ENCODE assay signal across 10 cellular contexts in the genomic region with DNA sequence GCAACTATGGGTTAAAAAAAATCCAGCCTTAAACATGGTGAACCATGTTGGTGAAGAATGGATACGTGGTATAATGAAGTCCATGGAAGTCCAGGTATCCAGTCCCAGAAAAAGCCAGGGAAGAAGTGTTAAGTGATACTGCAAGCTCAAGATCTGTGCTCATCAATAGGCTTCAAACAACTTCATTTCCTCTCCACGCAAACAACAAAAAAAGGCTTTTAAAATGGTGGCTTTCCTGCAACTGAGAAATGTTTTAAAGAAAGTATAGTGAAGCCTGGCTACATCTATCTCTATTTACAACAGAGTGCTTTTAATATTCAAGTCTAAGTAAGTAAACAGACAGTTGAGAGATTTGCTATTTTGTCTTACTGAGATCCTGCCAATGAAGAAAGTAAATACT. TPM values are rescaled to one million over a fixed set of nuclear protein-coding genes. Genes with fewer than 3 reads are reported as not detected.
DNase-seq lines count a peak whose midpoint lies in the region; FAIRE-seq and TF ChIP-seq lines count a peak whose summit lies in the region.
"Had no signal": no experiment of that assay in that cellular context is flagged by ENCODE, and none has a peak within 500 bp of the region (broad histone marks: within the 10 kb centered on the region; RNA-seq: fewer than 3 reads in every experiment).

No MANE protein-coding gene starts in this region.

- peak overlapping the region; percentile 20 for H3K4me3 ChIP-seq in Caco-2 (ENCODE audit: low read depth, low read length)
- H3K4me3 ChIP-seq in NB4 (ENCODE audit: low read depth, low read length) = peak overlapping the region; percentile 86
- peak overlapping the region in 1 of 4 experiments; percentile 72; a peak in 3 of 8 replicates for H3K4me3 ChIP-seq in H1 (ENCODE audit: extremely low read depth in 1 of 4, insufficient read depth in 2 of 4, low read depth in 3 of 4, low read length in 4 of 4)

- H3K9me3 ChIP-seq in Caco-2 (no peaks in the 10 kb centered on the region), H1 (ENCODE audit: insufficient read depth in 2 of 2, low read depth in 1 of 2, low read length in 1 of 2) (no peaks in the 10 kb centered on the region)

- H3K18ac ChIP-seq in H1 (ENCODE audit: extremely low read depth, low read length) = no peak overlapping the region

- H3K27me3 Mint-ChIP-seq in Caco-2 (ENCODE audit: insufficient read depth, unreplicated experiment) = no peaks in the 10 kb centered on the region
- H3K27me3 Mint-ChIP-seq in neural crest cell (ENCODE audit: low read depth) = no peaks in the 10 kb centered on the region

- CTCF ChIA-PET in Caco-2 (lab: Charles Lee) = interaction anchor here (1.3 kb wide), 1 partner anchor 25 kb away, joined by 3 read pairs; no protein-coding TSS in a partner anchor
- CTCF ChIA-PET in H1 (lab: Charles Lee; ENCODE audit: partially characterized antibody) = interaction anchor here (0.7 to 3.1 kb wide), 5 partner anchors 11 to 28 kb away, joined by 3 to 13 read pairs (median 3); no protein-coding TSS in a partner anchor
- CTCF ChIA-PET in RWPE1 (lab: Yijun Ruan, JAX) = interaction anchor here (0.5 kb wide), 1 partner anchor 1216 kb away, joined by 4 read pairs; no protein-coding TSS in a partner anchor

- intact Hi-C loops in Caco-2 (cut with micrococcal nuclease; ENCODE audit: unreplicated experiment) = no loop called here

- no peak overlapping the region; the same call in 1 of the 2 replicates for H2AK5ac ChIP-seq in H1 (ENCODE audit: low read depth, low read length)

- H3K4me1 Mint-ChIP-seq in Caco-2 (ENCODE audit: low read depth, unreplicated experiment) (peaks cover 21% of the 10 kb centered on the region), neural crest cell (peaks cover 41% of the 10 kb centered on the region)

- H3K23ac ChIP-seq in H1 (ENCODE audit: insufficient read length) = no peak overlapping the region

- H2BK20ac ChIP-seq in H1 (ENCODE audit: low read length) = no peak overlapping the region

- TF ChIP-seq POLR2A in NB4 (IDR thresholded peaks at IDR 0.05; ENCODE audit: extremely low read depth, insufficient read length) (no peak), H1 (IDR thresholded peaks at IDR 0.05; ENCODE audit: control extremely low read depth in 1 of 2, low read depth in 2 of 2, low read length in 2 of 2) (no peak)

- no peaks in the 10 kb centered on the region for H3K79me1 ChIP-seq in H1 (ENCODE audit: low read depth, low read length)

- H4K8ac ChIP-seq in H1 (ENCODE audit: extremely low read depth, insufficient read depth, low read length) = no peak overlapping the region

- 74% methylated on average over 2 of the region's 2 CpGs; no CpG with 5 or more reads in 1 of the 2 experiments for WGBS in H1 (ENCODE audit: extremely low coverage in 1 of 2, insufficient coverage in 1 of 2, insufficient read length in 1 of 2, insufficient replicate concordance in 2 of 2, low coverage in 1 of 2, low lambda C conversion rate in 2 of 2, missing lambda C conversion rate in 1 of 2), 2 experiments

- H3K27ac Mint-ChIP-seq in Caco-2 (ENCODE audit: unreplicated experiment) = peak overlapping the region; percentile 19
- H3K27ac Mint-ChIP-seq in neural crest cell (ENCODE audit: unreplicated experiment) = no peak overlapping the region

- H2AFZ ChIP-seq in H1 (ENCODE audit: low read length) = no peak overlapping the region

- no peaks in the 10 kb centered on the region for H3K36me3 ChIP-seq in Caco-2 (ENCODE audit: control insufficient read depth, insufficient read depth, low read length)
- no peaks in the 10 kb centered on the region for H3K36me3 ChIP-seq in H1 (ENCODE audit: control insufficient read depth in 2 of 4, insufficient read depth in 4 of 4, low read length in 3 of 4)

- H4K91ac ChIP-seq in H1 (replicated peaks; ENCODE audit: insufficient read length, low read length) = no peak overlapping the region

- no peak overlapping the region for H4K5ac ChIP-seq in H1 (ENCODE audit: insufficient read length, low read depth, low read length)

- no peak overlapping the region for H3K14ac ChIP-seq in H1 (ENCODE audit: insufficient read length)

- peak overlapping the region; percentile 60 to 85 for H3K4me2 ChIP-seq in H1 (ENCODE audit: insufficient read depth in 1 of 2, low read depth in 2 of 2, low read length in 2 of 2)

- TF ChIP-seq RAD21 in H1 (IDR thresholded peaks at IDR 0.05 in 1 of 2, conservative IDR thresholded peaks at IDR 0.05 in 1 of 2; ENCODE audit: low read depth in 2 of 2, low read length in 2 of 2) = no peak

- H3K4me1 ChIP-seq in Caco-2 (peaks cover 20% of the 10 kb centered on the region), H1 (replicated peaks in 1 of 4; ENCODE audit: control insufficient read depth in 3 of 4, insufficient read depth in 4 of 4, low read length in 3 of 4) (peaks cover 2 to 9% (median 4%) of the 10 kb centered on the region in 4 experiments; a peak in 4 of 7 replicates)

- H3K9me3 Mint-ChIP-seq in Caco-2 (ENCODE audit: unreplicated experiment) (no peaks in the 10 kb centered on the region), neural crest cell (no peaks in the 10 kb centered on the region)

- DNase-seq in Caco-2 (no peak), NB4 (ENCODE audit: low read depth) (no peak), H1 (ENCODE audit: low read depth in 1 of 2, low spot score in 2 of 2) (no peak), neural crest cell (ENCODE audit: low read depth, low spot score) (no peak), NCI-H345 (lab: John Stamatoyannopoulos, UW) (no peak), NCI-H1930 (lab: John Stamatoyannopoulos, UW) (no peak), RWPE1 (ENCODE audit: low spot score) (no peak), ecto neural progenitor cell (ENCODE audit: low spot score) (no peak)
- DNase-seq: activated CD8-positive, alpha-beta memory T cell treated with anti-CD3 and anti-CD28 coated beads for 24 hours; left colon had no signal

- FAIRE-seq in H1 (lab: Jason Lieb, UNC) = no peak

- no peak overlapping the region for H2BK5ac ChIP-seq in H1 (ENCODE audit: low read depth, low read length)

- H3K23me2 ChIP-seq in H1 (ENCODE audit: low read depth, low read length) = peaks cover 8% of the 10 kb centered on the region; the same call in 1 of the 2 replicates

- no peak overlapping the region for H2BK120ac ChIP-seq in H1 (replicated peaks; ENCODE audit: low read depth, low read length)

- H4K20me1 ChIP-seq in H1 (replicated peaks in 1 of 2; ENCODE audit: control insufficient read depth in 1 of 2, insufficient read depth in 2 of 2, low read length in 2 of 2) = peaks cover 3 to 4% of the 10 kb centered on the region in 2 experiments

- peaks cover 0 to 43% of the 10 kb centered on the region in 2 experiments; a peak in 2 of 4 replicates for H3K79me2 ChIP-seq in H1 (ENCODE audit: control insufficient read depth in 1 of 2, insufficient read depth in 2 of 2, low read length in 2 of 2)

- H2BK12ac ChIP-seq in H1 (ENCODE audit: low read depth, low read length) = no peak overlapping the region

- no peak for TF ChIP-seq EP300 in H1 (IDR thresholded peaks at IDR 0.05; ENCODE audit: borderline replicate concordance in 1 of 2, low read depth in 2 of 2, low read length in 2 of 2)

- H3K4me3 Mint-ChIP-seq in Caco-2 (ENCODE audit: unreplicated experiment) (peak overlapping the region; percentile 83), neural crest cell (peak overlapping the region; percentile 91)

- no peak overlapping the region for H3K9ac ChIP-seq in H1 (replicated peaks in 1 of 4; ENCODE audit: extremely low read depth in 1 of 4, low read depth in 3 of 4, low read length in 3 of 4)

- peaks cover 9% of the 10 kb centered on the region for H3K36me3 Mint-ChIP-seq in Caco-2 (ENCODE audit: insufficient read depth, unreplicated experiment)
- H3K36me3 Mint-ChIP-seq in neural crest cell (ENCODE audit: low read depth) = no peaks in the 10 kb centered on the region

- no TSS peak for BruUV-seq in Caco-2 (replicated peaks; lab: Mats Ljungman, UMichigan)

- H2BK15ac ChIP-seq in H1 (ENCODE audit: low read length) = no peak overlapping the region

- no peak overlapping the region for H3K27ac ChIP-seq in H1 (ENCODE audit: low read depth, low read length)
- H3K27ac ChIP-seq in RWPE1 = no peak overlapping the region

- no peaks in the 10 kb centered on the region for H3K27me3 ChIP-seq in Caco-2 (replicated peaks; ENCODE audit: control insufficient read depth, insufficient read depth, low read length)
- H3K27me3 ChIP-seq in H1 (replicated peaks in 1 of 4; ENCODE audit: control insufficient read depth in 3 of 4, extremely low read depth in 1 of 4, insufficient read depth in 3 of 4, low read length in 3 of 4) = no peaks in the 10 kb centered on the region

- POLR2A ChIA-PET in Caco-2 (lab: Charles Lee) (interaction anchor here (0.6 kb wide), 1 partner anchor 1038 kb away, joined by 3 read pairs; no protein-coding TSS in a partner anchor), H1 (lab: Charles Lee; ENCODE audit: partially characterized antibody) (interaction anchor here (1.1 kb wide), 1 partner anchor 142 kb away, joined by 5 read pairs; a partner anchor contains a TSS), RWPE1 (lab: Yijun Ruan, JAX; ENCODE audit: low non-redundant PET) (no interaction called here)

- H3K4ac ChIP-seq in H1 (replicated peaks; ENCODE audit: insufficient read length, low read depth, low read length) = no peak overlapping the region

- no peak overlapping the region for H3K56ac ChIP-seq in H1 (replicated peaks; ENCODE audit: insufficient read length, low read depth, low read length)

- TF ChIP-seq CTCF in Caco-2 (IDR thresholded peaks at IDR 0.05; ENCODE audit: insufficient read depth in 1 of 2, low read depth in 1 of 2, low read length in 1 of 2, severe bottlenecking in 1 of 2, unreplicated experiment in 1 of 2) (no peak), NB4 (IDR thresholded peaks at IDR 0.05; ENCODE audit: low read depth, low read length) (no peak), H1 (IDR thresholded peaks at IDR 0.05; ENCODE audit: control extremely low read depth in 1 of 3, insufficient read depth in 1 of 3, low read depth in 1 of 3, low read length in 3 of 3) (no peak), neural crest cell (conservative IDR thresholded peaks at IDR 0.05) (no peak), RWPE1 (conservative IDR thresholded peaks at IDR 0.05; ENCODE audit: low read depth) (no peak)

RNA-seq across cellular contexts. Expression of a gene that starts 1.6 kb away (rescaled TPM):
- total RNA-seq in Caco-2 (2022) (23.7 and 24.9 TPM in 2 replicates), neural crest cell (18.1 and 23.6 TPM in 2 replicates)
- total RNA-seq in H1 (2021; fragmentation: NEBNext Ultra II Directional; extraction: Animal tissue kit (Norgen Biotek cat#: 25700)) = 13.0 and 15.3 TPM in 2 replicates
- polyA plus RNA-seq in H1 (2011; rRNA removed) = 2.7 and 4.2 TPM in 2 replicates
- polyA plus RNA-seq in H1 (2011; cell fraction: cytosol; rRNA removed) = 3.6 TPM
- 5.0 TPM for polyA plus RNA-seq in H1 (2011; cell fraction: nucleus; rRNA removed)
- polyA plus RNA-seq in H1 (2012, experiment 1 of 2) = 5.1 to 6.2 TPM (median 5.8 TPM) in 4 replicates
- polyA plus RNA-seq in H1 (2012, experiment 2 of 2) = 0.60 TPM
- 5.8 TPM for polyA plus RNA-seq in H1 (2013, experiment 1 of 2)
- 5.8 TPM for polyA plus RNA-seq in H1 (2013, experiment 2 of 2)
- 13.8 and 14.7 TPM in 2 replicates for polyA minus RNA-seq in H1 (2011; rRNA and poly(A)+ RNA removed)
- polyA minus RNA-seq in H1 (2011; cell fraction: cytosol; rRNA and poly(A)+ RNA removed) = 10.8 TPM
- 35.9 TPM for polyA minus RNA-seq in H1 (2011; cell fraction: nucleus; rRNA and poly(A)+ RNA removed)
